1 cellular context compared by ENCODE assay signal in the genomic region with DNA sequence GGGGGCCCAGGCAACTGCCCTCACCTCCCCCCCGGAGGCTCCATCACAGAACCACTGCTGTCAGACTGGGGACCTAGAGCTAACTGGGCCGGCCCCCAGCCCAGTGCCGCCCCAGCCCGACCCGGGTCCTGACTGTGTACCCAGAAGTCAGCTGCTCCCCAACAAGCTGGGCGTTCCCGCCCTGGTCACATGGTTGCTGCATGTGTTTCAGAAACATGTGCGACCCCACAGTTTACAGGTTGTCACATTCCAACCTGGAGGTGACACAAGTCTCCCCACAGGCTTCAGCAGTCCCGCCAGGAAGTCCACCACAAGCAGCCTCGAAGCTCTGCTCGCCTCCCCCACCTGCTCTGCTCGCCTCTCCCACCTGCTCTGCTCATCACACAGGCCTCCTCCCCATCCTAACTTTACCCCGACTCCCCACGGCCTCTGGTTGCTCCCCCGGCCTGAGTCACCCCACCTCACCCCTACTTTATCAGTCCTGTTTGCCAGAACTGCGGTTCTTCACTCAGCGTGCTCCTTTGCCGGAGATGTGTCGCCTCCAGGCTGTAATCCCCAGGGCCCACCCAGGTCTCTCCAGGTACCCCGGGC.
TF ChIP-seq lines count a peak whose summit lies in the region.

No MANE protein-coding gene starts in this region.

TF ChIP-seq in K562, 482 proteins besides CTCF, POLR2A, EP300 and RAD21 (continued from another document and continues in another):
- TF ChIP-seq, protein P1, sequence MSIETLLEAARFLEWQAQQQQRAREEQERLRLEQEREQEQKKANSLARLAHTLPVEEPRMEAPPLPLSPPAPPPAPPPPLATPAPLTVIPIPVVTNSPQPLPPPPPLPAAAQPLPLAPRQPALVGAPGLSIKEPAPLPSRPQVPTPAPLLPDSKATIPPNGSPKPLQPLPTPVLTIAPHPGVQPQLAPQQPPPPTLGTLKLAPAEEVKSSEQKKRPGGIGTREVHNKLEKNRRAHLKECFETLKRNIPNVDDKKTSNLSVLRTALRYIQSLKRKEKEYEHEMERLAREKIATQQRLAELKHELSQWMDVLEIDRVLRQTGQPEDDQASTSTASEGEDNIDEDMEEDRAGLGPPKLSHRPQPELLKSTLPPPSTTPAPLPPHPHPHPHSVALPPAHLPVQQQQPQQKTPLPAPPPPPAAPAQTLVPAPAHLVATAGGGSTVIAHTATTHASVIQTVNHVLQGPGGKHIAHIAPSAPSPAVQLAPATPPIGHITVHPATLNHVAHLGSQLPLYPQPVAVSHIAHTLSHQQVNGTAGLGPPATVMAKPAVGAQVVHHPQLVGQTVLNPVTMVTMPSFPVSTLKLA (conservative IDR thresholded peaks at IDR 0.05): peak; percentile 47 to 75; a peak in 2 of 4 replicates
- TF ChIP-seq ZNF232 (CRISPR knock-in tag; IDR thresholded peaks at IDR 0.05) (no peak), HDAC6 (IDR thresholded peaks at IDR 0.05; ENCODE audit: low read depth, low read length) (no peak), XRCC3 (IDR thresholded peaks at IDR 0.05) (no peak), HCFC1 (IDR thresholded peaks at IDR 0.05; ENCODE audit: low read depth, low read length) (no peak), PTTG1 (tag; IDR thresholded peaks at IDR 0.05; ENCODE audit: low read depth) (no peak), ZNF408 (CRISPR knock-in tag; IDR thresholded peaks at IDR 0.05; ENCODE audit: low read depth) (no peak), ZBTB8A (IDR thresholded peaks at IDR 0.05; ENCODE audit: partially characterized antibody) (no peak), ELF4 (CRISPR knock-in tag; IDR thresholded peaks at IDR 0.05) (no peak), HDGF (IDR thresholded peaks at IDR 0.05) (no peak), RBFOX2 (IDR thresholded peaks at IDR 0.05; ENCODE audit: low read depth, low read length) (peak; percentile 30; the same call in 1 of the 2 replicates), MEIS2 (IDR thresholded peaks at IDR 0.05; ENCODE audit: partially characterized antibody) (no peak), TRIM24 (IDR thresholded peaks at IDR 0.05) (no peak), NCOA6 (IDR thresholded peaks at IDR 0.05) (no peak), PCBP1 (IDR thresholded peaks at IDR 0.05; ENCODE audit: low read depth, low read length, poor library complexity, severe bottlenecking) (peak; percentile 31), KAT7 (CRISPR knock-in tag; IDR thresholded peaks at IDR 0.05; ENCODE audit: borderline replicate concordance) (no peak), TAF7 (tag; IDR thresholded peaks at IDR 0.05) (no peak), MTF1 (CRISPR knock-in tag; IDR thresholded peaks at IDR 0.05; ENCODE audit: borderline replicate concordance) (no peak), ELF1 (tag; IDR thresholded peaks at IDR 0.05) (no peak)
- TF ChIP-seq, protein P2, sequence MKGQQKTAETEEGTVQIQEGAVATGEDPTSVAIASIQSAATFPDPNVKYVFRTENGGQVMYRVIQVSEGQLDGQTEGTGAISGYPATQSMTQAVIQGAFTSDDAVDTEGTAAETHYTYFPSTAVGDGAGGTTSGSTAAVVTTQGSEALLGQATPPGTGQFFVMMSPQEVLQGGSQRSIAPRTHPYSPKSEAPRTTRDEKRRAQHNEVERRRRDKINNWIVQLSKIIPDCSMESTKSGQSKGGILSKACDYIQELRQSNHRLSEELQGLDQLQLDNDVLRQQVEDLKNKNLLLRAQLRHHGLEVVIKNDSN (CRISPR knock-in tag; IDR thresholded peaks at IDR 0.05): peak; percentile 64
- TF ChIP-seq, protein P3, sequence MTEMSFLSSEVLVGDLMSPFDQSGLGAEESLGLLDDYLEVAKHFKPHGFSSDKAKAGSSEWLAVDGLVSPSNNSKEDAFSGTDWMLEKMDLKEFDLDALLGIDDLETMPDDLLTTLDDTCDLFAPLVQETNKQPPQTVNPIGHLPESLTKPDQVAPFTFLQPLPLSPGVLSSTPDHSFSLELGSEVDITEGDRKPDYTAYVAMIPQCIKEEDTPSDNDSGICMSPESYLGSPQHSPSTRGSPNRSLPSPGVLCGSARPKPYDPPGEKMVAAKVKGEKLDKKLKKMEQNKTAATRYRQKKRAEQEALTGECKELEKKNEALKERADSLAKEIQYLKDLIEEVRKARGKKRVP (CRISPR knock-in tag; IDR thresholded peaks at IDR 0.05): no peak
- TF ChIP-seq, protein P4, sequence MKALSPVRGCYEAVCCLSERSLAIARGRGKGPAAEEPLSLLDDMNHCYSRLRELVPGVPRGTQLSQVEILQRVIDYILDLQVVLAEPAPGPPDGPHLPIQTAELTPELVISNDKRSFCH (CRISPR knock-in tag; IDR thresholded peaks at IDR 0.05): no peak
- TF ChIP-seq, protein P4 (tag; IDR thresholded peaks at IDR 0.05): no peak
- TF ChIP-seq, protein P5, sequence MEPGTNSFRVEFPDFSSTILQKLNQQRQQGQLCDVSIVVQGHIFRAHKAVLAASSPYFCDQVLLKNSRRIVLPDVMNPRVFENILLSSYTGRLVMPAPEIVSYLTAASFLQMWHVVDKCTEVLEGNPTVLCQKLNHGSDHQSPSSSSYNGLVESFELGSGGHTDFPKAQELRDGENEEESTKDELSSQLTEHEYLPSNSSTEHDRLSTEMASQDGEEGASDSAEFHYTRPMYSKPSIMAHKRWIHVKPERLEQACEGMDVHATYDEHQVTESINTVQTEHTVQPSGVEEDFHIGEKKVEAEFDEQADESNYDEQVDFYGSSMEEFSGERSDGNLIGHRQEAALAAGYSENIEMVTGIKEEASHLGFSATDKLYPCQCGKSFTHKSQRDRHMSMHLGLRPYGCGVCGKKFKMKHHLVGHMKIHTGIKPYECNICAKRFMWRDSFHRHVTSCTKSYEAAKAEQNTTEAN (CRISPR knock-in tag; IDR thresholded peaks at IDR 0.05): peak; percentile 8; the same call in 1 of the 2 replicates
- TF ChIP-seq, protein P6, sequence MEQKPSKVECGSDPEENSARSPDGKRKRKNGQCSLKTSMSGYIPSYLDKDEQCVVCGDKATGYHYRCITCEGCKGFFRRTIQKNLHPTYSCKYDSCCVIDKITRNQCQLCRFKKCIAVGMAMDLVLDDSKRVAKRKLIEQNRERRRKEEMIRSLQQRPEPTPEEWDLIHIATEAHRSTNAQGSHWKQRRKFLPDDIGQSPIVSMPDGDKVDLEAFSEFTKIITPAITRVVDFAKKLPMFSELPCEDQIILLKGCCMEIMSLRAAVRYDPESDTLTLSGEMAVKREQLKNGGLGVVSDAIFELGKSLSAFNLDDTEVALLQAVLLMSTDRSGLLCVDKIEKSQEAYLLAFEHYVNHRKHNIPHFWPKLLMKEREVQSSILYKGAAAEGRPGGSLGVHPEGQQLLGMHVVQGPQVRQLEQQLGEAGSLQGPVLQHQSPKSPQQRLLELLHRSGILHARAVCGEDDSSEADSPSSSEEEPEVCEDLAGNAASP (IDR thresholded peaks at IDR 0.05): no peak
- TF ChIP-seq, protein P7, sequence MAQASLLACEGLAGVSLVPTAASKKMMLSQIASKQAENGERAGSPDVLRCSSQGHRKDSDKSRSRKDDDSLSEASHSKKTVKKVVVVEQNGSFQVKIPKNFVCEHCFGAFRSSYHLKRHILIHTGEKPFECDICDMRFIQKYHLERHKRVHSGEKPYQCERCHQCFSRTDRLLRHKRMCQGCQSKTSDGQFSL (CRISPR knock-in tag; IDR thresholded peaks at IDR 0.05): 0 out of 2 replicates have a peak, but pooled peaks have one; percentile 13
- TF ChIP-seq, protein P7 (tag; IDR thresholded peaks at IDR 0.05): no peak
- TF ChIP-seq, protein P8, sequence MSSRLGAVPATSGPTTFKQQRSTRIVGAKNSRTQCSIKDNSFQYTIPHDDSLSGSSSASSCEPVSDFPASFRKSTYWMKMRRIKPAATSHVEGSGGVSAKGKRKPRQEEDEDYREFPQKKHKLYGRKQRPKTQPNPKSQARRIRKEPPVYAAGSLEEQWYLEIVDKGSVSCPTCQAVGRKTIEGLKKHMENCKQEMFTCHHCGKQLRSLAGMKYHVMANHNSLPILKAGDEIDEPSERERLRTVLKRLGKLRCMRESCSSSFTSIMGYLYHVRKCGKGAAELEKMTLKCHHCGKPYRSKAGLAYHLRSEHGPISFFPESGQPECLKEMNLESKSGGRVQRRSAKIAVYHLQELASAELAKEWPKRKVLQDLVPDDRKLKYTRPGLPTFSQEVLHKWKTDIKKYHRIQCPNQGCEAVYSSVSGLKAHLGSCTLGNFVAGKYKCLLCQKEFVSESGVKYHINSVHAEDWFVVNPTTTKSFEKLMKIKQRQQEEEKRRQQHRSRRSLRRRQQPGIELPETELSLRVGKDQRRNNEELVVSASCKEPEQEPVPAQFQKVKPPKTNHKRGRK (tag; IDR thresholded peaks at IDR 0.05): no peak
- TF ChIP-seq, protein P9, sequence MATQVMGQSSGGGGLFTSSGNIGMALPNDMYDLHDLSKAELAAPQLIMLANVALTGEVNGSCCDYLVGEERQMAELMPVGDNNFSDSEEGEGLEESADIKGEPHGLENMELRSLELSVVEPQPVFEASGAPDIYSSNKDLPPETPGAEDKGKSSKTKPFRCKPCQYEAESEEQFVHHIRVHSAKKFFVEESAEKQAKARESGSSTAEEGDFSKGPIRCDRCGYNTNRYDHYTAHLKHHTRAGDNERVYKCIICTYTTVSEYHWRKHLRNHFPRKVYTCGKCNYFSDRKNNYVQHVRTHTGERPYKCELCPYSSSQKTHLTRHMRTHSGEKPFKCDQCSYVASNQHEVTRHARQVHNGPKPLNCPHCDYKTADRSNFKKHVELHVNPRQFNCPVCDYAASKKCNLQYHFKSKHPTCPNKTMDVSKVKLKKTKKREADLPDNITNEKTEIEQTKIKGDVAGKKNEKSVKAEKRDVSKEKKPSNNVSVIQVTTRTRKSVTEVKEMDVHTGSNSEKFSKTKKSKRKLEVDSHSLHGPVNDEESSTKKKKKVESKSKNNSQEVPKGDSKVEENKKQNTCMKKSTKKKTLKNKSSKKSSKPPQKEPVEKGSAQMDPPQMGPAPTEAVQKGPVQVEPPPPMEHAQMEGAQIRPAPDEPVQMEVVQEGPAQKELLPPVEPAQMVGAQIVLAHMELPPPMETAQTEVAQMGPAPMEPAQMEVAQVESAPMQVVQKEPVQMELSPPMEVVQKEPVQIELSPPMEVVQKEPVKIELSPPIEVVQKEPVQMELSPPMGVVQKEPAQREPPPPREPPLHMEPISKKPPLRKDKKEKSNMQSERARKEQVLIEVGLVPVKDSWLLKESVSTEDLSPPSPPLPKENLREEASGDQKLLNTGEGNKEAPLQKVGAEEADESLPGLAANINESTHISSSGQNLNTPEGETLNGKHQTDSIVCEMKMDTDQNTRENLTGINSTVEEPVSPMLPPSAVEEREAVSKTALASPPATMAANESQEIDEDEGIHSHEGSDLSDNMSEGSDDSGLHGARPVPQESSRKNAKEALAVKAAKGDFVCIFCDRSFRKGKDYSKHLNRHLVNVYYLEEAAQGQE (CRISPR knock-in tag; IDR thresholded peaks at IDR 0.05; ENCODE audit: low read depth): no peak
- TF ChIP-seq, protein P10, sequence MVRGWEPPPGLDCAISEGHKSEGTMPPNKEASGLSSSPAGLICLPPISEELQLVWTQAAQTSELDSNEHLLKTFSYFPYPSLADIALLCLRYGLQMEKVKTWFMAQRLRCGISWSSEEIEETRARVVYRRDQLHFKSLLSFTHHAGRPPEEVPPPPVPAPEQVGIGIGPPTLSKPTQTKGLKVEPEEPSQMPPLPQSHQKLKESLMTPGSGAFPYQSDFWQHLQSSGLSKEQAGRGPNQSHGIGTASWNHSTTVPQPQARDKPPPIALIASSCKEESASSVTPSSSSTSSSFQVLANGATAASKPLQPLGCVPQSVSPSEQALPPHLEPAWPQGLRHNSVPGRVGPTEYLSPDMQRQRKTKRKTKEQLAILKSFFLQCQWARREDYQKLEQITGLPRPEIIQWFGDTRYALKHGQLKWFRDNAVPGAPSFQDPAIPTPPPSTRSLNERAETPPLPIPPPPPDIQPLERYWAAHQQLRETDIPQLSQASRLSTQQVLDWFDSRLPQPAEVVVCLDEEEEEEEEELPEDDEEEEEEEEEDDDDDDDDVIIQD (CRISPR knock-in tag; IDR thresholded peaks at IDR 0.05): no peak
- TF ChIP-seq, protein P11, sequence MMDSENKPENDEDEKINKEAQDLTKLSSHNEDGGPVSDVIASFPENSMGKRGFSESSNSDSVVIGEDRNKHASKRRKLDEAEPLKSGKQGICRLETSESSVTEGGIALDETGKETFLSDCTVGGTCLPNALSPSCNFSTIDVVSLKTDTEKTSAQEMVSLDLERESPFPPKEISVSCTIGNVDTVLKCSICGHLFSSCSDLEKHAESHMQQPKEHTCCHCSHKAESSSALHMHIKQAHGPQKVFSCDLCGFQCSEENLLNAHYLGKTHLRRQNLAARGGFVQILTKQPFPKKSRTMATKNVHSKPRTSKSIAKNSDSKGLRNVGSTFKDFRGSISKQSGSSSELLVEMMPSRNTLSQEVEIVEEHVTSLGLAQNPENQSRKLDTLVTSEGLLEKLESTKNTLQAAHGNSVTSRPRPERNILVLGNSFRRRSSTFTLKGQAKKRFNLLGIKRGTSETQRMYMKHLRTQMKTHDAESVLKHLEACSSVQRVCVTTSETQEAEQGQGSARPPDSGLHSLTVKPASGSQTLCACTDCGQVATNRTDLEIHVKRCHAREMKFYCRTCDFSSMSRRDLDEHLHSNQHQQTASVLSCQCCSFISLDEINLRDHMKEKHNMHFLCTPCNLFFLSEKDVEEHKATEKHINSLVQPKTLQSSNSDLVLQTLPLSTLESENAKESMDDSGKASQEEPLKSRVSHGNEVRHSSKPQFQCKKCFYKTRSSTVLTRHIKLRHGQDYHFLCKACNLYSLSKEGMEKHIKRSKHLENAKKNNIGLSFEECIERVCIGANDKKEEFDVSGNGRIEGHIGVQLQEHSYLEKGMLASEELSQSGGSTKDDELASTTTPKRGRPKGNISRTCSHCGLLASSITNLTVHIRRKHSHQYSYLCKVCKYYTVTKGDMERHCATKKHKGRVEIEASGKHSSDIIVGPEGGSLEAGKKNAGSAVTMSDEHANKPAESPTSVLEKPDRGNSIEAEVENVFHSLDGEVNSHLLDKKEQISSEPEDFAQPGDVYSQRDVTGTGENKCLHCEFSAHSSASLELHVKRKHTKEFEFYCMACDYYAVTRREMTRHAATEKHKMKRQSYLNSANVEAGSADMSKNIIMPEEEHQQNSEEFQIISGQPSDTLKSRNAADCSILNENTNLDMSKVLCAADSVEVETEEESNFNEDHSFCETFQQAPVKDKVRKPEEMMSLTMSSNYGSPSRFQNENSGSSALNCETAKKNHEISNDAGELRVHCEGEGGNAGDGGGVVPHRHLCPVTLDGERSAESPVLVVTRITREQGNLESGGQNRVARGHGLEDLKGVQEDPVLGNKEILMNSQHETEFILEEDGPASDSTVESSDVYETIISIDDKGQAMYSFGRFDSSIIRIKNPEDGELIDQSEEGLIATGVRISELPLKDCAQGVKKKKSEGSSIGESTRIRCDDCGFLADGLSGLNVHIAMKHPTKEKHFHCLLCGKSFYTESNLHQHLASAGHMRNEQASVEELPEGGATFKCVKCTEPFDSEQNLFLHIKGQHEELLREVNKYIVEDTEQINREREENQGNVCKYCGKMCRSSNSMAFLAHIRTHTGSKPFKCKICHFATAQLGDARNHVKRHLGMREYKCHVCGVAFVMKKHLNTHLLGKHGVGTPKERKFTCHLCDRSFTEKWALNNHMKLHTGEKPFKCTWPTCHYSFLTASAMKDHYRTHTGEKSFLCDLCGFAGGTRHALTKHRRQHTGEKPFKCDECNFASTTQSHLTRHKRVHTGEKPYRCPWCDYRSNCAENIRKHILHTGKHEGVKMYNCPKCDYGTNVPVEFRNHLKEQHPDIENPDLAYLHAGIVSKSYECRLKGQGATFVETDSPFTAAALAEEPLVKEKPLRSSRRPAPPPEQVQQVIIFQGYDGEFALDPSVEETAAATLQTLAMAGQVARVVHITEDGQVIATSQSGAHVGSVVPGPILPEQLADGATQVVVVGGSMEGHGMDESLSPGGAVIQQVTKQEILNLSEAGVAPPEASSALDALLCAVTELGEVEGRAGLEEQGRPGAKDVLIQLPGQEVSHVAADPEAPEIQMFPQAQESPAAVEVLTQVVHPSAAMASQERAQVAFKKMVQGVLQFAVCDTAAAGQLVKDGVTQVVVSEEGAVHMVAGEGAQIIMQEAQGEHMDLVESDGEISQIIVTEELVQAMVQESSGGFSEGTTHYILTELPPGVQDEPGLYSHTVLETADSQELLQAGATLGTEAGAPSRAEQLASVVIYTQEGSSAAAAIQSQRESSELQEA (IDR thresholded peaks at IDR 0.05; ENCODE audit: low read depth): no peak
